ENCODE assay signal across 8 cellular contexts in genomic region chr5:141923443-141924313, GRCh38. TPM values are rescaled to one million over a fixed set of nuclear protein-coding genes. Genes with fewer than 3 reads are reported as not detected.
DNase-seq lines count a peak whose midpoint lies in the region; ATAC-seq and TF ChIP-seq lines count a peak whose summit lies in the region.

TSS of gene DELE1 (plus strand) at chr5:141923871. CDS start at chr5:141923942, 71 bp downstream.

- TF ChIP-seq RAD21 in Ishikawa (IDR thresholded peaks at IDR 0.05; ENCODE audit: low read depth) = no peak

- no peaks in the 10 kb centered on the region for H3K27me3 ChIP-seq in Peyer's patch
- no peaks in the 10 kb centered on the region for H3K27me3 ChIP-seq in muscle layer of duodenum (ENCODE audit: low read depth, low read length)

- H3K4me3 ChIP-seq in Peyer's patch = peak within 1 kb of the TSS; percentile 60 to 84 (median 75)
- H3K4me3 ChIP-seq in muscle layer of duodenum (ENCODE audit: low read depth in 1 of 2, low read length in 2 of 2) = peak within 1 kb of the TSS; percentile 58 to 78

- DNase-seq in DMS153 treated with DMSO at 0.1 percent for 48 hours (lab: John Stamatoyannopoulos, UW; ENCODE audit: unreplicated experiment) (peak; percentile 38), Peyer's patch (peak; percentile 95 to 98 (median 96))
- peak; percentile 97 for DNase-seq in activated T-cell treated with anti-CD3 and anti-CD28 coated beads, Interleukin-2, amount 50 U/mL, for 48 hours
- peak; percentile 87 to 90 for DNase-seq in stimulated activated CD8-positive, alpha-beta memory T cell treated with anti-CD3 and anti-CD28 coated beads, Interleukin-7, amount 100 ng/mL, for 4 hours (ENCODE audit: low read depth in 2 of 2)

- peak; percentile 89 to 90 for TF ChIP-seq POLR2A in Peyer's patch (IDR thresholded peaks at IDR 0.05)

- peak in 1 of 6 experiments; percentile 9 for TF ChIP-seq CTCF in Peyer's patch (IDR thresholded peaks at IDR 0.05)

- peak; percentile 9; the same call in 1 of the 2 replicates for TF ChIP-seq EP300 in Ishikawa (IDR thresholded peaks at IDR 0.05; ENCODE audit: borderline replicate concordance)

- no peaks in the 10 kb centered on the region for H3K9me3 ChIP-seq in Peyer's patch
- H3K9me3 ChIP-seq in muscle layer of duodenum (ENCODE audit: control insufficient read depth in 1 of 2, low read length in 2 of 2) = no peaks in the 10 kb centered on the region

- H3K27ac ChIP-seq in Peyer's patch = peak within 1 kb of the TSS; percentile 89 to 97 (median 96)
- peak within 1 kb of the TSS; percentile 95 for H3K27ac ChIP-seq in muscle layer of duodenum (ENCODE audit: low read length)

- ATAC-seq in GM21576 (IDR thresholded peaks at IDR 0.05; ENCODE audit: unreplicated experiment) (peak; percentile 98), esophagus mucosa (peak; percentile 98)

- H3K4me1 ChIP-seq in Peyer's patch (peaks cover 0 to 14% (median 7%) of the 10 kb centered on the region in 4 donors), muscle layer of duodenum (ENCODE audit: control insufficient read depth in 1 of 2, insufficient read depth in 2 of 2, low read length in 2 of 2) (peaks cover 0 to 12% of the 10 kb centered on the region in 2 donors)

- peaks cover 0 to 36% (median 0%) of the 10 kb centered on the region in 3 donors for H3K36me3 ChIP-seq in Peyer's patch
- H3K36me3 ChIP-seq in muscle layer of duodenum (ENCODE audit: control insufficient read depth in 1 of 2, insufficient read depth in 2 of 2, low read length in 2 of 2) = peaks cover 26 to 27% of the 10 kb centered on the region in 2 donors

TF ChIP-seq in Ishikawa, 13 proteins besides CTCF, POLR2A, EP300 and RAD21:
- TF ChIP-seq TAF1 (IDR thresholded peaks at IDR 0.05; ENCODE audit: low read depth) (peak; percentile 81; the same call in 1 of the 2 replicates), YY1 (IDR thresholded peaks at IDR 0.05; ENCODE audit: low read depth) (peak; percentile 36; the same call in 1 of the 2 replicates), EGR1 (IDR thresholded peaks at IDR 0.05) (no peak), TCF12 (IDR thresholded peaks at IDR 0.05; ENCODE audit: low read depth) (peak; percentile 52; the same call in 1 of the 2 replicates), REST (IDR thresholded peaks at IDR 0.05; ENCODE audit: low read depth) (peak; percentile 24; the same call in 1 of the 2 replicates), CEBPB (IDR thresholded peaks at IDR 0.05) (no peak), CREB1 (IDR thresholded peaks at IDR 0.05; ENCODE audit: low read depth) (0 out of 2 replicates have a peak, but pooled peaks have one; percentile 34), FOXM1 (IDR thresholded peaks at IDR 0.05; ENCODE audit: borderline replicate concordance, low read depth) (no peak), MAX (IDR thresholded peaks at IDR 0.05) (peak; percentile 66; the same call in 1 of the 2 replicates), TEAD4 (IDR thresholded peaks at IDR 0.05) (peak; percentile 64), NFIC (IDR thresholded peaks at IDR 0.05) (peak; percentile 40; the same call in 1 of the 2 replicates), ZBTB7A (IDR thresholded peaks at IDR 0.05; ENCODE audit: low read depth) (peak; percentile 41; the same call in 1 of the 2 replicates)
- TF ChIP-seq, protein P1, sequence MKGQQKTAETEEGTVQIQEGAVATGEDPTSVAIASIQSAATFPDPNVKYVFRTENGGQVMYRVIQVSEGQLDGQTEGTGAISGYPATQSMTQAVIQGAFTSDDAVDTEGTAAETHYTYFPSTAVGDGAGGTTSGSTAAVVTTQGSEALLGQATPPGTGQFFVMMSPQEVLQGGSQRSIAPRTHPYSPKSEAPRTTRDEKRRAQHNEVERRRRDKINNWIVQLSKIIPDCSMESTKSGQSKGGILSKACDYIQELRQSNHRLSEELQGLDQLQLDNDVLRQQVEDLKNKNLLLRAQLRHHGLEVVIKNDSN (IDR thresholded peaks at IDR 0.05) = 0 out of 2 replicates have a peak, but pooled peaks have one; percentile 2

RNA-seq across cellular contexts. Expression of gene DELE1, which starts in this region (rescaled TPM):
- 100 to 1,000 TPM in 2 of 4 donors, 10 to 100 TPM in 2; 76.0 to 144 (median 96.0) TPM for total RNA-seq in Peyer's patch
- total RNA-seq in esophagus mucosa = 33.5 TPM

Comparison
In these comparisons a context has a peak if more than half of its experiments do, and no peak if none do; other contexts are left out.
1. Peak in every context shown above with its lines: DNase-seq, ATAC-seq, H3K4me3 ChIP-seq and H3K27ac ChIP-seq.
2. DNase-seq: peak in every context shown above with its lines; median percentile 97 in activated T-cell treated with anti-CD3 and anti-CD28 coated beads, Interleukin-2, amount 50 U/mL, for 48 hours; 96 in Peyer's patch; 88 in stimulated activated CD8-positive, alpha-beta memory T cell treated with anti-CD3 and anti-CD28 coated beads, Interleukin-7, amount 100 ng/mL, for 4 hours; 38 in DMS153 treated with DMSO at 0.1 percent for 48 hours.